ENCODE assay signal across 8 cellular contexts in genomic region chr19:1438933-1439358, GRCh38. TPM values are rescaled to one million over a fixed set of nuclear protein-coding genes. Genes with fewer than 3 reads are reported as not detected.
DNase-seq lines count a peak whose midpoint lies in the region; ATAC-seq, FAIRE-seq and TF ChIP-seq lines count a peak whose summit lies in the region.

No MANE protein-coding gene starts in this region.

- no peak for FAIRE-seq in HepG2 (lab: Jason Lieb, UNC)

- intact Hi-C loops in HepG2 (cut with micrococcal nuclease; ENCODE audit: unreplicated experiment): no loop called here
- intact Hi-C loops in tibial artery (cut with DNase I; ENCODE audit: low total_unique reads): no loop called here

- ATAC-seq in activated naive CD4-positive, alpha-beta T cell treated with anti-CD3 and anti-CD28 coated beads, Interleukin-2, amount 50 U/mL, for 72 hours: peak in 1 of 2 donors; percentile 1
- ATAC-seq in HepG2: peak; percentile 4; the same call in 2 of the 3 replicates
- no peak for ATAC-seq in HG02884 (IDR thresholded peaks at IDR 0.05; ENCODE audit: unreplicated experiment)

- WGBS in HepG2 (ENCODE audit: low lambda C conversion rate): 0% methylated on average over 8 of the region's 27 CpGs

- in situ Hi-C loops in HepG2 (cut with HindIII; ENCODE audit: extremely low pct_ligation_motif_present, low pct_unique_long_range_greater_than_20kb): no loop called here

- H3K4me1 ChIP-seq in HepG2 (ENCODE audit: insufficient read depth, low read length) (peaks cover 33% of the 10 kb centered on the region), tibial artery (peaks cover 0 to 25% (median 21%) of the 10 kb centered on the region in 4 donors)

- no peak for DNase-seq in activated T-cell treated with anti-CD3 and anti-CD28 coated beads, Interleukin-2, amount 50 U/mL, for 24 hours
- DNase-seq in activated T-cell treated with anti-CD3 and anti-CD28 coated beads, Interleukin-2, amount 50 U/mL, for 48 hours: no peak
- DNase-seq in activated naive CD4-positive, alpha-beta T cell treated with anti-CD3 and anti-CD28 coated beads, Interleukin-2, amount 50 U/mL, for 72 hours (ENCODE audit: low spot score in 2 of 2): no peak
- no peak for DNase-seq in HepG2 (ENCODE audit: low spot score)
- DNase-seq in tibial artery: no peak
- no peak for DNase-seq in NCI-H446 treated with DMSO at 0.1 percent for 48 hours (lab: John Stamatoyannopoulos, UW)
- DNase-seq in GM19238 (ENCODE audit: insufficient read length, low spot score): no peak

- H3K36me3 ChIP-seq in HepG2 (replicated peaks in 1 of 2; ENCODE audit: control insufficient read depth in 1 of 2, insufficient read depth in 2 of 2, low read length in 2 of 2) (peaks cover 16 to 40% of the 10 kb centered on the region in 2 experiments), tibial artery (peaks cover 44 to 63% (median 52%) of the 10 kb centered on the region in 3 donors)

- no peak for TF ChIP-seq RAD21 in HepG2 (CRISPR knock-in tag; IDR thresholded peaks at IDR 0.05)

- no peaks in the 10 kb centered on the region for H3K27me3 Mint-ChIP-seq in activated T-cell treated with anti-CD3 and anti-CD28 coated beads, Interleukin-2, amount 50 U/mL, for 24 hours

- peaks cover 67% of the 10 kb centered on the region for H3K36me3 Mint-ChIP-seq in activated T-cell treated with anti-CD3 and anti-CD28 coated beads, Interleukin-2, amount 50 U/mL, for 24 hours (ENCODE audit: low read depth)
- peaks cover 24 to 36% of the 10 kb centered on the region in 2 donors for H3K36me3 Mint-ChIP-seq in activated naive CD4-positive, alpha-beta T cell treated with anti-CD3 and anti-CD28 coated beads, Interleukin-2, amount 50 U/mL, for 72 hours

- CTCF ChIA-PET in HepG2 (lab: Yijun Ruan, JAX; ENCODE audit: low intra/inter-chr PET ratio, low total read pairs): no interaction called here

- peaks cover 37% of the 10 kb centered on the region for H3K4me1 Mint-ChIP-seq in activated T-cell treated with anti-CD3 and anti-CD28 coated beads, Interleukin-2, amount 50 U/mL, for 24 hours (ENCODE audit: low read depth)

- no peak overlapping the region for H2AFZ ChIP-seq in HepG2 (ENCODE audit: low read length)

- H3K27ac Mint-ChIP-seq in activated T-cell treated with anti-CD3 and anti-CD28 coated beads, Interleukin-2, amount 50 U/mL, for 24 hours: peak overlapping the region; percentile 100
- H3K27ac Mint-ChIP-seq in activated naive CD4-positive, alpha-beta T cell treated with anti-CD3 and anti-CD28 coated beads, Interleukin-2, amount 50 U/mL, for 72 hours: peak overlapping the region; percentile 96 to 100

- TF ChIP-seq EP300 in HepG2 (IDR thresholded peaks at IDR 0.05; ENCODE audit: low read depth in 2 of 2, low read length in 2 of 2): no peak
- TF ChIP-seq EP300 in HepG2 (CRISPR knock-in tag; IDR thresholded peaks at IDR 0.05; ENCODE audit: borderline replicate concordance): no peak

- H3K4me2 ChIP-seq in HepG2 (ENCODE audit: low read depth, low read length): peak overlapping the region; percentile 99

- TF ChIP-seq CTCF in HepG2 (CRISPR knock-in tag; IDR thresholded peaks at IDR 0.05) (no peak), tibial artery (IDR thresholded peaks at IDR 0.05) (no peak)

- H3K27ac ChIP-seq in HepG2 (ENCODE audit: extremely low read length, insufficient read depth, low read length): peak overlapping the region; percentile 82
- H3K27ac ChIP-seq in tibial artery: peak overlapping the region; percentile 79 to 82

- H3K9ac ChIP-seq in HepG2 (ENCODE audit: insufficient read depth, low read depth, low read length): peak overlapping the region; percentile 99

- H3K4me3 Mint-ChIP-seq in activated T-cell treated with anti-CD3 and anti-CD28 coated beads, Interleukin-2, amount 50 U/mL, for 24 hours: peak overlapping the region; percentile 98

- H3K27me3 ChIP-seq in HepG2 (ENCODE audit: control insufficient read depth in 1 of 2, insufficient read depth in 2 of 2, low read length in 2 of 2): no peaks in the 10 kb centered on the region
- no peaks in the 10 kb centered on the region for H3K27me3 ChIP-seq in tibial artery

- BruUV-seq in HepG2 (replicated peaks; lab: Mats Ljungman, UMichigan): no TSS peak

- H4K20me1 ChIP-seq in HepG2 (ENCODE audit: insufficient read depth, low read length): peaks cover 36% of the 10 kb centered on the region

- H3K79me2 ChIP-seq in HepG2 (ENCODE audit: insufficient read depth, low read length): peaks cover 31% of the 10 kb centered on the region

- H3K4me3 ChIP-seq in HepG2 (replicated peaks in 1 of 3; ENCODE audit: insufficient read depth in 1 of 3, low read depth in 2 of 3, low read length in 3 of 3) (peak overlapping the region; percentile 86 to 89 (median 87)), tibial artery (peak overlapping the region; percentile 72 to 91)

- H3K9me3 ChIP-seq in HepG2 (ENCODE audit: low read length): no peaks in the 10 kb centered on the region
- H3K9me3 ChIP-seq in tibial artery: no peaks in the 10 kb centered on the region

- POLR2A ChIA-PET in HepG2 (lab: Yijun Ruan, JAX): interaction anchor here (1.1 to 1.2 kb wide), 2 partner anchors 17 to 170 kb away, joined by 4 read pairs; partner anchors contain the start of gene CIRBP

- no peaks in the 10 kb centered on the region for H3K9me3 Mint-ChIP-seq in activated T-cell treated with anti-CD3 and anti-CD28 coated beads, Interleukin-2, amount 50 U/mL, for 24 hours
- H3K9me3 Mint-ChIP-seq in activated naive CD4-positive, alpha-beta T cell treated with anti-CD3 and anti-CD28 coated beads, Interleukin-2, amount 50 U/mL, for 72 hours: no peaks in the 10 kb centered on the region

- TF ChIP-seq POLR2A in HepG2 (IDR thresholded peaks at IDR 0.05; ENCODE audit: insufficient read depth in 1 of 2, low read depth in 2 of 2, low read length in 2 of 2): no peak

RNA-seq across cellular contexts. Expression of gene RPS15, which starts 0.8 kb away (rescaled TPM):
- total RNA-seq in activated naive CD4-positive, alpha-beta T cell treated with anti-CD3 and anti-CD28 coated beads, Interleukin-2, amount 50 U/mL, for 72 hours: 1,000 to 10,000 TPM; 1,495 to 1,747 TPM
- 695 and 780 TPM in 2 replicates for total RNA-seq in HepG2 (2016; rRNA removed; fragmentation: Illumina TruSeq; extraction: Trizol)
- total RNA-seq in HepG2 (2016; cell fraction: cytosol; rRNA removed; fragmentation: Illumina TruSeq; extraction: Trizol; ENCODE audit: low read depth): 693 and 734 TPM in 2 replicates
- total RNA-seq in HepG2 (2016; cell fraction: insoluble cytoplasmic fraction; rRNA removed; fragmentation: Illumina TruSeq; extraction: Trizol): 654 and 886 TPM in 2 replicates
- total RNA-seq in HepG2 (2016; cell fraction: membrane; rRNA removed; fragmentation: Illumina TruSeq; extraction: Trizol): 967 and 1,125 TPM in 2 replicates
- 240 and 299 TPM in 2 replicates for total RNA-seq in HepG2 (2016; cell fraction: nucleus; rRNA removed; fragmentation: Illumina TruSeq; extraction: Trizol)
- 1,411 and 1,504 TPM in 2 replicates for polyA plus RNA-seq in HepG2 (2011; rRNA removed)
- polyA plus RNA-seq in HepG2 (2011; cell fraction: cytosol; rRNA removed): 2,214 and 3,196 TPM in 2 replicates
- polyA plus RNA-seq in HepG2 (2011; cell fraction: nucleus; rRNA removed): 923 and 1,023 TPM in 2 replicates
- polyA plus RNA-seq in HepG2 (2012): 1,504 and 2,202 TPM in 2 replicates
- 1,868 and 2,054 TPM in 2 replicates for polyA plus RNA-seq in HepG2 (2016; cell fraction: cytosol; fragmentation: Illumina TruSeq; extraction: Trizol; ENCODE audit: low read depth)
- 1,628 and 1,692 TPM in 2 replicates for polyA plus RNA-seq in HepG2 (2016; cell fraction: insoluble cytoplasmic fraction; fragmentation: Illumina TruSeq; extraction: Trizol; ENCODE audit: low read depth)
- polyA plus RNA-seq in HepG2 (2016; cell fraction: membrane; fragmentation: Illumina TruSeq; extraction: Trizol; ENCODE audit: low read depth): 2,328 and 2,419 TPM in 2 replicates
- polyA plus RNA-seq in HepG2 (2016; cell fraction: nucleus; fragmentation: Illumina TruSeq; extraction: Trizol; ENCODE audit: insufficient read depth, low read depth): 895 and 898 TPM in 2 replicates
- polyA minus RNA-seq in HepG2 (2011; rRNA and poly(A)+ RNA removed; ENCODE audit: low replicate concordance): 538 and 916 TPM in 2 replicates
- polyA minus RNA-seq in HepG2 (2011; cell fraction: cytosol; rRNA and poly(A)+ RNA removed): 647 and 682 TPM in 2 replicates
- polyA minus RNA-seq in HepG2 (2011; cell fraction: nucleus; rRNA and poly(A)+ RNA removed): 109 and 140 TPM in 2 replicates

RNA-seq across cellular contexts. Expression of gene APC2, which starts 11.0 kb away (rescaled TPM):
- total RNA-seq in activated naive CD4-positive, alpha-beta T cell treated with anti-CD3 and anti-CD28 coated beads, Interleukin-2, amount 50 U/mL, for 72 hours: under 1 TPM; 0.09 to 0.14 TPM
- total RNA-seq in HepG2 (2016; rRNA removed; fragmentation: Illumina TruSeq; extraction: Trizol): 0.22 TPM in 1 of 2 replicates, not detected in the other
- total RNA-seq in HepG2 (2016; cell fraction: cytosol; rRNA removed; fragmentation: Illumina TruSeq; extraction: Trizol; ENCODE audit: low read depth): under 0.01 TPM in 1 of 2 replicates, not detected in the other
- 0.02 and 0.27 TPM in 2 replicates for total RNA-seq in HepG2 (2016; cell fraction: insoluble cytoplasmic fraction; rRNA removed; fragmentation: Illumina TruSeq; extraction: Trizol)
- total RNA-seq in HepG2 (2016; cell fraction: membrane; rRNA removed; fragmentation: Illumina TruSeq; extraction: Trizol): 0.24 TPM in 1 of 2 replicates, not detected in the other
- 0.25 and 0.28 TPM in 2 replicates for total RNA-seq in HepG2 (2016; cell fraction: nucleus; rRNA removed; fragmentation: Illumina TruSeq; extraction: Trizol)
- 0.08 and 0.16 TPM in 2 replicates for polyA plus RNA-seq in HepG2 (2011; rRNA removed)
- polyA plus RNA-seq in HepG2 (2011; cell fraction: cytosol; rRNA removed): 0.04 and 0.07 TPM in 2 replicates
- 0.37 and 0.61 TPM in 2 replicates for polyA plus RNA-seq in HepG2 (2011; cell fraction: nucleus; rRNA removed)
- polyA plus RNA-seq in HepG2 (2012): 0.11 and 0.28 TPM in 2 replicates
- polyA plus RNA-seq in HepG2 (2016; cell fraction: cytosol; fragmentation: Illumina TruSeq; extraction: Trizol; ENCODE audit: low read depth): not detected in 2 replicates
- not detected in 2 replicates for polyA plus RNA-seq in HepG2 (2016; cell fraction: insoluble cytoplasmic fraction; fragmentation: Illumina TruSeq; extraction: Trizol; ENCODE audit: low read depth)
- polyA plus RNA-seq in HepG2 (2016; cell fraction: membrane; fragmentation: Illumina TruSeq; extraction: Trizol; ENCODE audit: low read depth): not detected in 2 replicates
- 0.18 and 0.40 TPM in 2 replicates for polyA plus RNA-seq in HepG2 (2016; cell fraction: nucleus; fragmentation: Illumina TruSeq; extraction: Trizol; ENCODE audit: insufficient read depth, low read depth)
- polyA minus RNA-seq in HepG2 (2011; rRNA and poly(A)+ RNA removed; ENCODE audit: low replicate concordance): 0.40 and 0.77 TPM in 2 replicates
- 0.35 and 0.49 TPM in 2 replicates for polyA minus RNA-seq in HepG2 (2011; cell fraction: cytosol; rRNA and poly(A)+ RNA removed)
- polyA minus RNA-seq in HepG2 (2011; cell fraction: nucleus; rRNA and poly(A)+ RNA removed): 0.52 and 0.75 TPM in 2 replicates

RNA-seq across cellular contexts. Expression of gene DAZAP1, which starts 31.6 kb away (rescaled TPM):
- total RNA-seq in activated naive CD4-positive, alpha-beta T cell treated with anti-CD3 and anti-CD28 coated beads, Interleukin-2, amount 50 U/mL, for 72 hours: 100 to 1,000 TPM; 194 to 298 TPM
- total RNA-seq in HepG2 (2016; rRNA removed; fragmentation: Illumina TruSeq; extraction: Trizol): 50.5 and 79.2 TPM in 2 replicates
- 72.9 and 77.7 TPM in 2 replicates for total RNA-seq in HepG2 (2016; cell fraction: cytosol; rRNA removed; fragmentation: Illumina TruSeq; extraction: Trizol; ENCODE audit: low read depth)
- total RNA-seq in HepG2 (2016; cell fraction: insoluble cytoplasmic fraction; rRNA removed; fragmentation: Illumina TruSeq; extraction: Trizol): 43.4 and 84.1 TPM in 2 replicates
- total RNA-seq in HepG2 (2016; cell fraction: membrane; rRNA removed; fragmentation: Illumina TruSeq; extraction: Trizol): 104 and 106 TPM in 2 replicates
- total RNA-seq in HepG2 (2016; cell fraction: nucleus; rRNA removed; fragmentation: Illumina TruSeq; extraction: Trizol): 38.3 and 43.3 TPM in 2 replicates
- polyA plus RNA-seq in HepG2 (2011; rRNA removed): 58.7 and 63.3 TPM in 2 replicates
- 37.8 and 48.2 TPM in 2 replicates for polyA plus RNA-seq in HepG2 (2011; cell fraction: cytosol; rRNA removed)
- polyA plus RNA-seq in HepG2 (2011; cell fraction: nucleus; rRNA removed): 99.5 and 105 TPM in 2 replicates
- 48.3 and 71.8 TPM in 2 replicates for polyA plus RNA-seq in HepG2 (2012)
- 108 and 114 TPM in 2 replicates for polyA plus RNA-seq in HepG2 (2016; cell fraction: cytosol; fragmentation: Illumina TruSeq; extraction: Trizol; ENCODE audit: low read depth)
- 86.3 and 104 TPM in 2 replicates for polyA plus RNA-seq in HepG2 (2016; cell fraction: insoluble cytoplasmic fraction; fragmentation: Illumina TruSeq; extraction: Trizol; ENCODE audit: low read depth)
- polyA plus RNA-seq in HepG2 (2016; cell fraction: membrane; fragmentation: Illumina TruSeq; extraction: Trizol; ENCODE audit: low read depth): 117 and 124 TPM in 2 replicates
- polyA plus RNA-seq in HepG2 (2016; cell fraction: nucleus; fragmentation: Illumina TruSeq; extraction: Trizol; ENCODE audit: insufficient read depth, low read depth): 140 and 145 TPM in 2 replicates
- 26.8 and 58.6 TPM in 2 replicates for polyA minus RNA-seq in HepG2 (2011; rRNA and poly(A)+ RNA removed; ENCODE audit: low replicate concordance)
- 32.1 and 33.1 TPM in 2 replicates for polyA minus RNA-seq in HepG2 (2011; cell fraction: cytosol; rRNA and poly(A)+ RNA removed)
- polyA minus RNA-seq in HepG2 (2011; cell fraction: nucleus; rRNA and poly(A)+ RNA removed): 35.5 and 41.4 TPM in 2 replicates

RNA-seq across cellular contexts. Expression of gene GAMT, which starts 37.6 kb away (rescaled TPM):
- total RNA-seq in activated naive CD4-positive, alpha-beta T cell treated with anti-CD3 and anti-CD28 coated beads, Interleukin-2, amount 50 U/mL, for 72 hours: 10 to 100 TPM in 1 of 2 donors, 1 to 10 TPM in 1; 4.2 to 30.2 TPM
- 113 and 124 TPM in 2 replicates for total RNA-seq in HepG2 (2016; rRNA removed; fragmentation: Illumina TruSeq; extraction: Trizol)
- total RNA-seq in HepG2 (2016; cell fraction: cytosol; rRNA removed; fragmentation: Illumina TruSeq; extraction: Trizol; ENCODE audit: low read depth): 167 and 206 TPM in 2 replicates
- 112 and 125 TPM in 2 replicates for total RNA-seq in HepG2 (2016; cell fraction: insoluble cytoplasmic fraction; rRNA removed; fragmentation: Illumina TruSeq; extraction: Trizol)
- total RNA-seq in HepG2 (2016; cell fraction: membrane; rRNA removed; fragmentation: Illumina TruSeq; extraction: Trizol): 130 and 170 TPM in 2 replicates
- total RNA-seq in HepG2 (2016; cell fraction: nucleus; rRNA removed; fragmentation: Illumina TruSeq; extraction: Trizol): 42.6 and 51.4 TPM in 2 replicates
- 115 and 120 TPM in 2 replicates for polyA plus RNA-seq in HepG2 (2011; rRNA removed)
- polyA plus RNA-seq in HepG2 (2011; cell fraction: cytosol; rRNA removed): 103 and 156 TPM in 2 replicates
- polyA plus RNA-seq in HepG2 (2011; cell fraction: nucleus; rRNA removed): 88.3 and 90.1 TPM in 2 replicates
- polyA plus RNA-seq in HepG2 (2012): 74.3 and 76.0 TPM in 2 replicates
- polyA plus RNA-seq in HepG2 (2016; cell fraction: cytosol; fragmentation: Illumina TruSeq; extraction: Trizol; ENCODE audit: low read depth): 282 and 316 TPM in 2 replicates
- 152 and 183 TPM in 2 replicates for polyA plus RNA-seq in HepG2 (2016; cell fraction: insoluble cytoplasmic fraction; fragmentation: Illumina TruSeq; extraction: Trizol; ENCODE audit: low read depth)
- polyA plus RNA-seq in HepG2 (2016; cell fraction: membrane; fragmentation: Illumina TruSeq; extraction: Trizol; ENCODE audit: low read depth): 195 and 222 TPM in 2 replicates
- polyA plus RNA-seq in HepG2 (2016; cell fraction: nucleus; fragmentation: Illumina TruSeq; extraction: Trizol; ENCODE audit: insufficient read depth, low read depth): 119 and 134 TPM in 2 replicates
- polyA minus RNA-seq in HepG2 (2011; rRNA and poly(A)+ RNA removed; ENCODE audit: low replicate concordance): 46.3 and 144 TPM in 2 replicates
- 48.8 and 63.0 TPM in 2 replicates for polyA minus RNA-seq in HepG2 (2011; cell fraction: cytosol; rRNA and poly(A)+ RNA removed)
- polyA minus RNA-seq in HepG2 (2011; cell fraction: nucleus; rRNA and poly(A)+ RNA removed): 20.3 and 21.1 TPM in 2 replicates

RNA-seq across cellular contexts. Expression of gene C19orf25, which starts 40.1 kb away (rescaled TPM):
- 10 to 100 TPM; 24.5 to 29.3 TPM for total RNA-seq in activated naive CD4-positive, alpha-beta T cell treated with anti-CD3 and anti-CD28 coated beads, Interleukin-2, amount 50 U/mL, for 72 hours
- 32.3 and 32.4 TPM in 2 replicates for total RNA-seq in HepG2 (2016; rRNA removed; fragmentation: Illumina TruSeq; extraction: Trizol)
- total RNA-seq in HepG2 (2016; cell fraction: cytosol; rRNA removed; fragmentation: Illumina TruSeq; extraction: Trizol; ENCODE audit: low read depth): 11.9 and 13.3 TPM in 2 replicates
- 34.4 and 35.4 TPM in 2 replicates for total RNA-seq in HepG2 (2016; cell fraction: insoluble cytoplasmic fraction; rRNA removed; fragmentation: Illumina TruSeq; extraction: Trizol)
- total RNA-seq in HepG2 (2016; cell fraction: membrane; rRNA removed; fragmentation: Illumina TruSeq; extraction: Trizol): 33.2 and 36.2 TPM in 2 replicates
- 15.1 and 17.1 TPM in 2 replicates for total RNA-seq in HepG2 (2016; cell fraction: nucleus; rRNA removed; fragmentation: Illumina TruSeq; extraction: Trizol)
- 14.2 and 19.5 TPM in 2 replicates for polyA plus RNA-seq in HepG2 (2011; rRNA removed)
- 18.3 and 24.5 TPM in 2 replicates for polyA plus RNA-seq in HepG2 (2011; cell fraction: cytosol; rRNA removed)
- polyA plus RNA-seq in HepG2 (2011; cell fraction: nucleus; rRNA removed): 33.5 and 34.3 TPM in 2 replicates
- polyA plus RNA-seq in HepG2 (2012): 9.6 and 14.8 TPM in 2 replicates
- polyA plus RNA-seq in HepG2 (2016; cell fraction: cytosol; fragmentation: Illumina TruSeq; extraction: Trizol; ENCODE audit: low read depth): 11.7 and 15.7 TPM in 2 replicates
- polyA plus RNA-seq in HepG2 (2016; cell fraction: insoluble cytoplasmic fraction; fragmentation: Illumina TruSeq; extraction: Trizol; ENCODE audit: low read depth): 31.7 and 32.0 TPM in 2 replicates
- polyA plus RNA-seq in HepG2 (2016; cell fraction: membrane; fragmentation: Illumina TruSeq; extraction: Trizol; ENCODE audit: low read depth): 25.3 and 26.3 TPM in 2 replicates
- 30.3 and 33.5 TPM in 2 replicates for polyA plus RNA-seq in HepG2 (2016; cell fraction: nucleus; fragmentation: Illumina TruSeq; extraction: Trizol; ENCODE audit: insufficient read depth, low read depth)
- polyA minus RNA-seq in HepG2 (2011; rRNA and poly(A)+ RNA removed; ENCODE audit: low replicate concordance): 15.8 and 20.8 TPM in 2 replicates
- 8.7 and 9.4 TPM in 2 replicates for polyA minus RNA-seq in HepG2 (2011; cell fraction: cytosol; rRNA and poly(A)+ RNA removed)
- 13.3 and 13.6 TPM in 2 replicates for polyA minus RNA-seq in HepG2 (2011; cell fraction: nucleus; rRNA and poly(A)+ RNA removed)
